Comparison of ENCODE assay signal across 8 cellular contexts in genomic region chr11:62599069-62599696, GRCh38. TPM values are rescaled to one million over a fixed set of nuclear protein-coding genes. Genes with fewer than 3 reads are reported as not detected.
DNase-seq lines count a peak whose midpoint lies in the region; ATAC-seq and TF ChIP-seq lines count a peak whose summit lies in the region.

No MANE protein-coding gene starts in this region.

- ATAC-seq in HG03460 (IDR thresholded peaks at IDR 0.05; ENCODE audit: unreplicated experiment) (peak; percentile 49), lower lobe of right lung (peak; percentile 55 to 82)

- CTCF ChIA-PET in activated CD4-positive, alpha-beta memory T cell treated with anti-CD3 and anti-CD28 coated beads for 36 hours (lab: Charles Lee) = interaction anchor here (0.8 to 1.0 kb wide), 6 partner anchors 12 to 263 kb away, joined by 3 to 6 read pairs (median 4); partner anchors contain the start of genes C11orf98 and CSKMT

- peak overlapping the region; percentile 81 for H3K4me3 Mint-ChIP-seq in activated CD4-positive, alpha-beta memory T cell treated with anti-CD3 and anti-CD28 coated beads for 36 hours

- H3K9me3 ChIP-seq in duodenal mucosa (ENCODE audit: control insufficient read depth in 1 of 2, low read length in 2 of 2) (no peaks in the 10 kb centered on the region), lower lobe of right lung (no peaks in the 10 kb centered on the region)

- DNase-seq in AG20443 (ENCODE audit: low spot score) (peak; percentile 98), GM19240 (ENCODE audit: insufficient read length, low spot score) (peak; percentile 97), NCI-H82 (lab: John Stamatoyannopoulos, UW) (peak; percentile 99), lower lobe of right lung (peak; percentile 93)
- peak; percentile 98 for DNase-seq in activated CD4-positive, alpha-beta memory T cell treated with anti-CD3 and anti-CD28 coated beads for 36 hours
- peak; percentile 84 to 94 (median 89) for DNase-seq in stimulated activated CD4-positive, alpha-beta T cell treated with anti-CD3 and anti-CD28 coated beads, TNF-alpha, amount 100 ng/mL, for 1 hour (ENCODE audit: low read depth in 3 of 3, low spot score in 1 of 3)

- H3K9me3 Mint-ChIP-seq in activated CD4-positive, alpha-beta memory T cell treated with anti-CD3 and anti-CD28 coated beads for 36 hours = no peaks in the 10 kb centered on the region

- intact Hi-C loops in activated CD4-positive, alpha-beta memory T cell treated with anti-CD3 and anti-CD28 coated beads for 36 hours (cut with micrococcal nuclease) = loop anchor here (1.0 kb wide), 4 partner anchors 8 to 54 kb away; partner anchors contain the start of genes INTS5 and TUT1
- intact Hi-C loops in lower lobe of right lung (cut with DNase I) = no loop called here

- H3K27me3 ChIP-seq in duodenal mucosa (ENCODE audit: control insufficient read depth in 1 of 2, insufficient read depth in 2 of 2, low read length in 2 of 2) = no peaks in the 10 kb centered on the region
- H3K27me3 ChIP-seq in lower lobe of right lung (ENCODE audit: low read depth) = no peaks in the 10 kb centered on the region

- peaks cover 23 to 24% of the 10 kb centered on the region in 2 donors for H3K4me1 ChIP-seq in duodenal mucosa (ENCODE audit: control insufficient read depth in 1 of 2, insufficient read depth in 2 of 2, low read length in 2 of 2)
- peaks cover 36% of the 10 kb centered on the region for H3K4me1 ChIP-seq in lower lobe of right lung

- H3K36me3 Mint-ChIP-seq in activated CD4-positive, alpha-beta memory T cell treated with anti-CD3 and anti-CD28 coated beads for 36 hours = peaks cover 71% of the 10 kb centered on the region

- no peaks in the 10 kb centered on the region for H3K27me3 Mint-ChIP-seq in activated CD4-positive, alpha-beta memory T cell treated with anti-CD3 and anti-CD28 coated beads for 36 hours

- peak overlapping the region in 1 of 2 donors; percentile 89 for H3K9ac ChIP-seq in duodenal mucosa (ENCODE audit: low read depth in 1 of 2, low read length in 2 of 2)

- POLR2A ChIA-PET in activated CD4-positive, alpha-beta memory T cell treated with anti-CD3 and anti-CD28 coated beads for 36 hours (lab: Charles Lee) = interaction anchor here (0.6 to 5.9 kb wide), 12 partner anchors 8 to 257 kb away, joined by 3 to 44 read pairs (median 4); partner anchors contain the start of genes C11orf98, CSKMT, EEF1G and EML3

- TF ChIP-seq CTCF in lower lobe of right lung (IDR thresholded peaks at IDR 0.05) = no peak

- H3K27ac Mint-ChIP-seq in activated CD4-positive, alpha-beta memory T cell treated with anti-CD3 and anti-CD28 coated beads for 36 hours = peak overlapping the region; percentile 97

- H3K4me3 ChIP-seq in duodenal mucosa (ENCODE audit: low read depth in 1 of 2, low read length in 2 of 2) (peak overlapping the region; percentile 87 to 91), lower lobe of right lung (peak overlapping the region; percentile 99)

- peaks cover 57% of the 10 kb centered on the region for H3K4me1 Mint-ChIP-seq in activated CD4-positive, alpha-beta memory T cell treated with anti-CD3 and anti-CD28 coated beads for 36 hours (ENCODE audit: low read depth)

- H3K36me3 ChIP-seq in duodenal mucosa (ENCODE audit: control insufficient read depth in 1 of 2, insufficient read depth in 2 of 2, low read length in 2 of 2) = peaks cover 39 to 43% of the 10 kb centered on the region in 2 donors
- H3K36me3 ChIP-seq in lower lobe of right lung = peaks cover 58% of the 10 kb centered on the region

- H3K27ac ChIP-seq in duodenal mucosa (ENCODE audit: low read depth, low read length) (no peak overlapping the region), lower lobe of right lung (peak overlapping the region; percentile 34)

RNA-seq across cellular contexts. Expression of gene MTA2, which starts 2.5 kb away (rescaled TPM):
- total RNA-seq in activated CD4-positive, alpha-beta memory T cell treated with anti-CD3 and anti-CD28 coated beads for 36 hours = 100 to 1,000 TPM; 166 to 167 TPM
- 68.4 TPM for total RNA-seq in lower lobe of right lung

RNA-seq across cellular contexts. Expression of gene TUT1, which starts 7.9 kb away (rescaled TPM):
- 10 to 100 TPM; 32.7 to 34.2 TPM for total RNA-seq in activated CD4-positive, alpha-beta memory T cell treated with anti-CD3 and anti-CD28 coated beads for 36 hours
- total RNA-seq in lower lobe of right lung = 15.8 TPM

RNA-seq across cellular contexts. Expression of gene EML3, which starts 13.4 kb away (rescaled TPM):
- total RNA-seq in activated CD4-positive, alpha-beta memory T cell treated with anti-CD3 and anti-CD28 coated beads for 36 hours = 100 to 1,000 TPM; 113 to 116 TPM
- 69.3 TPM for total RNA-seq in lower lobe of right lung

RNA-seq across cellular contexts. Expression of gene ROM1, which starts 13.9 kb away (rescaled TPM):
- 1 to 10 TPM; 1.1 to 1.5 TPM for total RNA-seq in activated CD4-positive, alpha-beta memory T cell treated with anti-CD3 and anti-CD28 coated beads for 36 hours
- total RNA-seq in lower lobe of right lung = 5.6 TPM

RNA-seq across cellular contexts. Expression of gene B3GAT3, which starts 22.6 kb away (rescaled TPM):
- total RNA-seq in activated CD4-positive, alpha-beta memory T cell treated with anti-CD3 and anti-CD28 coated beads for 36 hours = 10 to 100 TPM; 67.0 to 70.4 TPM
- total RNA-seq in lower lobe of right lung = 32.6 TPM
